ENCODE assay signal across 1 cellular context in the genomic region with DNA sequence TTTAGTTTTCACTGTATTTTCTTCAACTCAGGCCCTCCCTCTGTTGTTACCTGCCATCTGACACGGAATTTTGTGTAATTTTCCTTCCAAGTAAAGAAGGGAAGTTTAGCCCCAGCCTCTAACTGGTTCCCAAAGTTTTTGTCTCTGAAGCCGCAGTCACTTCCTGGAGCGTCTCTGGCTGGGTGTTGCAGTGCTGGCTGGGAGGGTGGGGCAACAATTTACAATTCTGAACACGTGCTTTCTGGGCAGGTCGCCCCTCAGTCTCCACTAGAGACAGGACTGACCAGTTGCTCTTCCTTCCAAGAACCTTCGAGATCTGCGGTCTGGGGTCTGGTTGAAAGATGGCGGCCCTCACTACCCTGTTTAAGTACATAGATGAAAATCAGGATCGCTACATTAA.
A peak's percentile ranks its signal among the peaks of the same experiment; 100 is the strongest.
TF ChIP-seq lines count a peak whose summit lies in the region.

No MANE protein-coding gene starts in this region.

TF ChIP-seq in H1, 55 proteins besides CTCF, POLR2A, EP300 and RAD21:
- TF ChIP-seq, protein P1, sequence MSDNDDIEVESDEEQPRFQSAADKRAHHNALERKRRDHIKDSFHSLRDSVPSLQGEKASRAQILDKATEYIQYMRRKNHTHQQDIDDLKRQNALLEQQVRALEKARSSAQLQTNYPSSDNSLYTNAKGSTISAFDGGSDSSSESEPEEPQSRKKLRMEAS (IDR thresholded peaks at IDR 0.05) = 0 out of 2 replicates have a peak, but pooled peaks have one; percentile 26
- no peak for TF ChIP-seq NANOG (IDR thresholded peaks at IDR 0.05; ENCODE audit: insufficient read depth, low read depth, low read length, poor library complexity, severe bottlenecking)
